In genomic region chr1:201903135-201903534, GRCh38 we compare ENCODE assay signal across 14 cellular contexts. TPM values are rescaled to one million over a fixed set of nuclear protein-coding genes. Genes with fewer than 3 reads are reported as not detected.
A peak's percentile ranks its signal among the peaks of the same experiment; 100 is the strongest.
DNase-seq lines count a peak whose midpoint lies in the region; ATAC-seq and TF ChIP-seq lines count a peak whose summit lies in the region.
"Had no signal": no experiment of that assay in that cellular context is flagged by ENCODE, and none has a peak within 500 bp of the region (broad histone marks: within the 10 kb centered on the region; RNA-seq: fewer than 3 reads in every experiment).

No MANE protein-coding gene starts in this region.

- no peak overlapping the region for H3K4me3 ChIP-seq in body of pancreas
- H3K4me3 ChIP-seq in hepatocyte = no peak overlapping the region
- H3K4me3 ChIP-seq in skeletal muscle tissue (ENCODE audit: low read length in 3 of 3) = no peak overlapping the region
- H3K4me3 ChIP-seq: BLaER1, pancreas had no signal

- H3K9me2 ChIP-seq in hepatocyte (replicated peaks; ENCODE audit: insufficient read depth) = no peaks in the 10 kb centered on the region

- peak overlapping the region in 1 of 3 donors; percentile 20 for H3K9ac ChIP-seq in skeletal muscle tissue (ENCODE audit: low read depth in 1 of 3, low read length in 3 of 3)
- H3K9ac ChIP-seq: BLaER1 had no signal

- peak; percentile 50 for ATAC-seq in body of pancreas
- ATAC-seq in foreskin keratinocyte = no peak
- ATAC-seq in HG03439 (IDR thresholded peaks at IDR 0.05; ENCODE audit: unreplicated experiment) = no peak

- H2AFZ ChIP-seq in hepatocyte = no peak overlapping the region

- intact Hi-C loops in body of pancreas (cut with DNase I) = no loop called here

- no peaks in the 10 kb centered on the region for H3K79me2 ChIP-seq in hepatocyte

- no peaks in the 10 kb centered on the region for H3K27me3 ChIP-seq in body of pancreas
- no peaks in the 10 kb centered on the region for H3K27me3 ChIP-seq in hepatocyte
- no peaks in the 10 kb centered on the region for H3K27me3 ChIP-seq in skeletal muscle tissue (ENCODE audit: control insufficient read depth in 3 of 3, insufficient read depth in 3 of 3, low read length in 3 of 3)
- H3K27me3 ChIP-seq in foreskin keratinocyte = no peaks in the 10 kb centered on the region
- H3K27me3 ChIP-seq: BLaER1, pancreas had no signal

- H3K9me3 ChIP-seq in body of pancreas (no peaks in the 10 kb centered on the region), hepatocyte (ENCODE audit: low read depth) (no peaks in the 10 kb centered on the region), skeletal muscle tissue (ENCODE audit: control insufficient read depth in 3 of 3, low read length in 3 of 3) (no peaks in the 10 kb centered on the region)
- H3K9me3 ChIP-seq: BLaER1, pancreas had no signal

- no peak overlapping the region for H3K4me2 ChIP-seq in hepatocyte
- H3K4me2 ChIP-seq: BLaER1 had no signal

- TF ChIP-seq POLR2A in body of pancreas (IDR thresholded peaks at IDR 0.05) = no peak

- WGBS in body of pancreas, 2 donors = 70 to 88% methylated on average over 5 of the region's 5 CpGs
- 85% methylated on average over 5 of the region's 5 CpGs for WGBS in hepatocyte (ENCODE audit: low lambda C conversion rate, missing lambda C conversion rate)

- no peaks in the 10 kb centered on the region for H3K36me3 ChIP-seq in body of pancreas (replicated peaks in 1 of 2; ENCODE audit: insufficient read depth in 1 of 2, low read depth in 2 of 2)
- no peaks in the 10 kb centered on the region for H3K36me3 ChIP-seq in hepatocyte (replicated peaks; ENCODE audit: insufficient read depth, low read depth)
- H3K36me3 ChIP-seq in skeletal muscle tissue (ENCODE audit: control insufficient read depth in 3 of 3, insufficient read depth in 3 of 3, low read length in 3 of 3) = peaks cover 10 to 21% (median 11%) of the 10 kb centered on the region in 3 donors
- H3K36me3 ChIP-seq: BLaER1, pancreas had no signal

- TF ChIP-seq CTCF in body of pancreas (IDR thresholded peaks at IDR 0.05) = no peak
- no peak for TF ChIP-seq CTCF in hepatocyte (IDR thresholded peaks at IDR 0.05; ENCODE audit: poor library complexity)
- TF ChIP-seq CTCF in foreskin keratinocyte (conservative IDR thresholded peaks at IDR 0.05) = no peak

- no peak overlapping the region for H3K27ac ChIP-seq in body of pancreas
- H3K27ac ChIP-seq in hepatocyte = no peak overlapping the region
- peak overlapping the region; percentile 81 for H3K27ac ChIP-seq in skeletal muscle tissue (ENCODE audit: low read depth, low read length)
- H3K27ac ChIP-seq in foreskin keratinocyte = no peak overlapping the region
- H3K27ac ChIP-seq: BLaER1, pancreas had no signal

- no peaks in the 10 kb centered on the region for H3K4me1 ChIP-seq in body of pancreas
- peaks cover 19% of the 10 kb centered on the region for H3K4me1 ChIP-seq in hepatocyte (ENCODE audit: insufficient read depth)
- peaks cover 53 to 81% (median 58%) of the 10 kb centered on the region in 3 donors for H3K4me1 ChIP-seq in skeletal muscle tissue (ENCODE audit: control insufficient read depth in 3 of 3, insufficient read depth in 3 of 3, low read length in 3 of 3)
- H3K4me1 ChIP-seq in foreskin keratinocyte = peaks cover 7% of the 10 kb centered on the region
- H3K4me1 ChIP-seq: pancreas had no signal

- DNase-seq in ELR (ENCODE audit: low read depth) (peak; percentile 52), body of pancreas (peak in 2 of 4 donors; percentile 27 to 33), hepatocyte (ENCODE audit: low spot score) (peak; percentile 28), GDM1 (lab: John Stamatoyannopoulos, UW) (no peak), foreskin keratinocyte (no peak), GF-D8 (lab: John Stamatoyannopoulos, UW) (no peak)
- DNase-seq: activated gamma-delta T cell treated with Interleukin-2 at 50 U/mL for 16 hours, NCI-H510A, pancreas had no signal

- no peaks in the 10 kb centered on the region for H4K20me1 ChIP-seq in hepatocyte (ENCODE audit: insufficient read depth, poor library complexity, severe bottlenecking)
- H4K20me1 ChIP-seq: BLaER1 had no signal

RNA-seq across cellular contexts. Expression of gene SHISA4, which starts 14.4 kb away (rescaled TPM):
- 1 to 10 TPM; 4.6 to 8.3 TPM for total RNA-seq in body of pancreas
- total RNA-seq in hepatocyte = 9.6 and 10.2 TPM in 2 replicates
- polyA plus RNA-seq in hepatocyte = 24.0 and 31.2 TPM in 2 replicates
- 50.1 TPM for total RNA-seq in skeletal muscle tissue
- total RNA-seq in foreskin keratinocyte = 2.4 and 3.8 TPM in 2 replicates
- 3.8 and 7.6 TPM in 2 replicates for polyA plus RNA-seq in foreskin keratinocyte

RNA-seq across cellular contexts. Expression of gene LMOD1, which starts 43.2 kb away (rescaled TPM):
- total RNA-seq in body of pancreas (10 to 100 TPM; 14.8 to 16.9 TPM), hepatocyte (8.6 and 8.7 TPM in 2 replicates), skeletal muscle tissue (15.1 TPM), foreskin keratinocyte (not detected in 2 replicates)
- polyA plus RNA-seq in hepatocyte (6.4 and 9.0 TPM in 2 replicates), foreskin keratinocyte (0.01 TPM in 1 of 2 replicates, not detected in the other)
- total RNA-seq: MCF 10A, SK-MEL-5 had no signal

RNA-seq across cellular contexts. Expression of gene TIMM17A, which starts 52.2 kb away (rescaled TPM):
- total RNA-seq in body of pancreas = 10 to 100 TPM; 20.2 to 25.4 TPM
- total RNA-seq in hepatocyte = 54.5 and 65.0 TPM in 2 replicates
- polyA plus RNA-seq in hepatocyte = 88.3 and 90.1 TPM in 2 replicates
- total RNA-seq in skeletal muscle tissue = 25.1 TPM
- 63.6 and 66.4 TPM in 2 replicates for total RNA-seq in foreskin keratinocyte
- 73.5 TPM in 2 replicates for polyA plus RNA-seq in foreskin keratinocyte

Comparison
In these comparisons a context has a peak if more than half of its experiments do, and no peak if none do; other contexts are left out.
1. DNase-seq: peak in ELR (single experiment) and hepatocyte (single experiment); none in GDM1 (single experiment), foreskin keratinocyte (0 of 2) and GF-D8 (single experiment).